Comparison of ENCODE assay signal across 16 cellular contexts in the genomic region with DNA sequence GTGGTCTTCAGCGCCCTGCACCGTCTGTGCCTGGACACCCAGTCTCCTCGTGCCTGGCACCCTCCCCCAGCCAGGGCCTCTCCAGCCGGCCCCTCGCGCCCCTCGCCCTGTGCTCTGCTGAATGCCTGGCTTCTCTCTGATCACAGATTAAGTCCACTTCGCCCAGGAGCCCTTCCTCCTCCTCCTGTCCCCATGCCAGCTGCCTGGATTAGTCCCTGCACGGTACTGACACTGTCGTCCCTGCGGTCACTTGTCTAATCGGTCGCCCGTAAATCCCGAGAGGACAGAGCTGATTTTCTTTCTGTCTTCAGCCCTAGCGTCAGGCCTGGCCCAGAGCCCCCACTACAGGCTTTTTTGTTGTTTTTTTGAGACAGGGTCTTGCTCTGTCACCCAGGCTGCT.
"Had no signal": no experiment of that assay in that cellular context is flagged by ENCODE, and none has a peak within 500 bp of the region (broad histone marks: within the 10 kb centered on the region; RNA-seq: fewer than 3 reads in every experiment).

No MANE protein-coding gene starts in this region.

- H3K9ac ChIP-seq: parathyroid adenoma had no signal

- ATAC-seq: activated CD4-positive, CD25-positive, alpha-beta regulatory T cell treated with anti-CD3 and anti-CD28 coated beads, Interleukin-2, amount 50 U/mL, for 24 hours; gastrocnemius medialis had no signal

- FAIRE-seq: astrocyte, bronchial epithelial cell, islet of Langerhans, small intestine had no signal

- H2AFZ ChIP-seq: parathyroid adenoma had no signal

- H3K9me3 ChIP-seq: gastrocnemius medialis, heart right ventricle, suprapubic skin had no signal

- H3K27me3 ChIP-seq: dorsolateral prefrontal cortex, gastrocnemius medialis, heart right ventricle, suprapubic skin had no signal

- H3K4me3 ChIP-seq: dorsolateral prefrontal cortex, gastrocnemius medialis, heart right ventricle, suprapubic skin had no signal

- H3K27ac ChIP-seq: dorsolateral prefrontal cortex, gastrocnemius medialis, parathyroid adenoma, suprapubic skin had no signal

- DNase-seq: activated CD4-positive, alpha-beta T cell treated with anti-CD3 and anti-CD28 coated beads, Interleukin-2, amount 50 U/mL, for 4 hours; activated naive CD4-positive, alpha-beta T cell treated with anti-CD3 and anti-CD28 coated beads for 36 hours; activated T-cell treated with anti-CD3 and anti-CD28 coated beads for 4 hours; dorsolateral prefrontal cortex; endodermal cell; gastrocnemius medialis; heart right ventricle; mammary epithelial cell; small intestine; stimulated activated CD4-positive, alpha-beta T cell treated with anti-CD3 and anti-CD28 coated beads, Interleukin-4, amount 100 ng/mL, for 24 hours had no signal

- H3K4me1 ChIP-seq: gastrocnemius medialis, parathyroid adenoma had no signal
